Comparison of ENCODE assay signal across 28 cellular contexts in the genomic region with DNA sequence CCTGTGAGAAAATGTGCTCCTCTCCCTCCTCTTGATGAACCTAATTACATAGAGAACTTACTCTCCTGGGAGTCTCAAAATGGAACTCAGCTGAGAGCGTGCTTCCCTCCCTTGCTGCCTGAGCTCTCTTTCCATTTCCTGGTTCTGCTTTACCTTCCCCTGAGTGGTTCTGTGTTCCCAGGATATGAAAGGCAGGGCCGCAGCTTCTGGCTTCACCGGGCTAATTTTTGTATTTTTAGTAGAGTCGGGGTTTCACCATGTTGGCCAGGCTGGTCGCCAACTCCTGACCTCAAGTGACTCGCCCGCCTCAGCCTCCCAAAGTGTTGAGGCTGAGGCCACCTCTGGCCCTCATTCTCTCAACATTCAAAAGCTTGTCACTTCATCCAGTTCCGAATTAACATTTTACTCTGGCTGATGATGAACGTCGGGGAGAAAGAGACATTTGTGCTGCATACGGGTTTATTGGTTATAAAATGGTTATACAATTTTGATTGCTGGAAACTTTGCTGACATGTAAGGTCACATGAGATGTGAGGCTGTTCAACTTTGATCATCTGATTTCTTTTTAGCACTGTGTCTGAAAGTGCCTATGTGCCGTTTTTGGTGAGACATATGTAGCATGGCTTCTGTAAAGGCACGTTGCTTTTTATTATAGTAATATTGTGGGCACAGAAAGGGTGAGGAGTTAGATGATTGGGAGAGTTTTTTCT.
"Had no signal": no experiment of that assay in that cellular context is flagged by ENCODE, and none has a peak within 500 bp of the region (broad histone marks: within the 10 kb centered on the region; RNA-seq: fewer than 3 reads in every experiment).

No MANE protein-coding gene starts in this region.

- H3K27me3 ChIP-seq: esophagus squamous epithelium, gastrocnemius medialis, left lung, right atrium auricular region, suprapubic skin, tibial artery had no signal

- H3K9me3 Mint-ChIP-seq: activated CD4-positive, alpha-beta memory T cell treated with anti-CD3 and anti-CD28 coated beads for 36 hours; activated CD4-positive, alpha-beta T cell treated with anti-CD3 and anti-CD28 coated beads, Interleukin-2, amount 10 ng/mL, durations not matched to agents 24 days and 14 days; activated T-cell treated with anti-CD3 and anti-CD28 coated beads, Interleukin-2, amount 50 U/mL, for 24 hours; activated T-helper 17 cell treated with anti-CD3 and anti-CD28 coated beads, Interleukin-2, amount 50 U/mL, for 72 hours; dendritic cell treated with granulocyte-macrophage colony-stimulating factor and Interleukin-4, amounts not matched to agents 40 ng/mL and 50 ng/mL, for 4 days had no signal

- H3K27ac ChIP-seq: esophagus squamous epithelium, gastrocnemius medialis, left lung, parathyroid adenoma, right atrium auricular region, suprapubic skin, tibial artery, WERI-Rb-1 had no signal

- H3K9me3 ChIP-seq: esophagus squamous epithelium, gastrocnemius medialis, left lung, right atrium auricular region, suprapubic skin, tibial artery had no signal

- H3K4me1 Mint-ChIP-seq: activated T-helper 17 cell treated with anti-CD3 and anti-CD28 coated beads, Interleukin-2, amount 50 U/mL, for 72 hours; stimulated activated naive B cell treated with anti-CD40 and anti-IgM and Interleukin-4, amounts not matched to agents 10 μg/mL and 1 μg/mL and 100 μg/mL, for 72 hours had no signal

- H3K4me1 ChIP-seq: gastrocnemius medialis, parathyroid adenoma, right atrium auricular region, tibial artery had no signal

- H3K4me3 ChIP-seq: esophagus squamous epithelium, gastrocnemius medialis, left lung, right atrium auricular region, suprapubic skin, tibial artery had no signal

- H3K27ac Mint-ChIP-seq: activated CD4-positive, alpha-beta memory T cell treated with anti-CD3 and anti-CD28 coated beads for 36 hours; activated CD4-positive, alpha-beta T cell treated with anti-CD3 and anti-CD28 coated beads, Interleukin-2, amount 10 ng/mL, durations not matched to agents 24 days and 14 days; activated T-cell treated with anti-CD3 and anti-CD28 coated beads, Interleukin-2, amount 50 U/mL, for 24 hours; activated T-helper 17 cell treated with anti-CD3 and anti-CD28 coated beads, Interleukin-2, amount 50 U/mL, for 72 hours; dendritic cell treated with granulocyte-macrophage colony-stimulating factor and Interleukin-4, amounts not matched to agents 40 ng/mL and 50 ng/mL, for 4 days; naive thymus-derived CD4-positive, alpha-beta T cell; stimulated activated naive B cell treated with anti-CD40 and anti-IgM and Interleukin-4, amounts not matched to agents 10 μg/mL and 1 μg/mL and 100 μg/mL, for 72 hours; T-helper 17 cell had no signal

- DNase-seq: activated CD4-positive, alpha-beta memory T cell treated with anti-CD3 and anti-CD28 coated beads for 36 hours; activated CD4-positive, alpha-beta T cell treated with anti-CD3 and anti-CD28 coated beads, Interleukin-2, amount 10 ng/mL, durations not matched to agents 24 days and 14 days; activated CD4-positive, CD25-positive, alpha-beta regulatory T cell treated with anti-CD3 and anti-CD28 coated beads, Interleukin-2, amount 50 U/mL, for 72 hours; activated CD8-positive, alpha-beta memory T cell treated with anti-CD3 and anti-CD28 coated beads, Interleukin-2, amount 50 U/mL, for 48 hours; activated gamma-delta T cell treated with Interleukin-2 at 50 U/mL for 16 hours; activated naive CD4-positive, alpha-beta T cell treated with anti-CD3 and anti-CD28 coated beads, Interleukin-2, amount 50 U/mL, for 16 hours; activated T-cell treated with anti-CD3 and anti-CD28 coated beads, Interleukin-2, amount 50 U/mL, for 24 hours; amniotic stem cell; central memory CD4-positive, alpha-beta T cell; effector CD4-positive, alpha-beta T cell; esophagus squamous epithelium; gastrocnemius medialis; head of caudate nucleus; left lung; naive thymus-derived CD4-positive, alpha-beta T cell; nucleus accumbens; stimulated activated CD4-positive, alpha-beta T cell treated with anti-CD3 and anti-CD28 coated beads, Interleukin-15, amount 100 ng/mL, for 24 hours; stimulated activated CD4-positive, alpha-beta T cell treated with anti-CD3 and anti-CD28 coated beads, Interleukin-2, amount 100 ng/mL, for 24 hours; stimulated activated naive B cell treated with anti-CD40 and anti-IgM and Interleukin-4, amounts not matched to agents 10 μg/mL and 1 μg/mL and 100 μg/mL, for 72 hours; T-helper 17 cell; T1000; tibial artery; WERI-Rb-1 had no signal

- H3K9ac ChIP-seq: parathyroid adenoma had no signal

- H3K4me3 Mint-ChIP-seq: activated CD4-positive, alpha-beta memory T cell treated with anti-CD3 and anti-CD28 coated beads for 36 hours; activated CD4-positive, alpha-beta T cell treated with anti-CD3 and anti-CD28 coated beads, Interleukin-2, amount 10 ng/mL, durations not matched to agents 24 days and 14 days; activated T-cell treated with anti-CD3 and anti-CD28 coated beads, Interleukin-2, amount 50 U/mL, for 24 hours; activated T-helper 17 cell treated with anti-CD3 and anti-CD28 coated beads, Interleukin-2, amount 50 U/mL, for 72 hours; dendritic cell treated with granulocyte-macrophage colony-stimulating factor and Interleukin-4, amounts not matched to agents 40 ng/mL and 50 ng/mL, for 4 days; naive thymus-derived CD4-positive, alpha-beta T cell; stimulated activated naive B cell treated with anti-CD40 and anti-IgM and Interleukin-4, amounts not matched to agents 10 μg/mL and 1 μg/mL and 100 μg/mL, for 72 hours; T-helper 17 cell had no signal

- ATAC-seq: activated T-helper 17 cell treated with anti-CD3 and anti-CD28 coated beads, Interleukin-2, amount 50 U/mL, for 72 hours; gastrocnemius medialis; left lung; naive thymus-derived CD4-positive, alpha-beta T cell; stimulated activated naive B cell treated with anti-CD40 and anti-IgM and Interleukin-4, amounts not matched to agents 10 μg/mL and 1 μg/mL and 100 μg/mL, for 72 hours; T-helper 17 cell had no signal

- H3K36me3 ChIP-seq: esophagus squamous epithelium, gastrocnemius medialis, left lung, right atrium auricular region, suprapubic skin, tibial artery, WERI-Rb-1 had no signal

- H3K36me3 Mint-ChIP-seq: activated CD4-positive, alpha-beta memory T cell treated with anti-CD3 and anti-CD28 coated beads for 36 hours; stimulated activated naive B cell treated with anti-CD40 and anti-IgM and Interleukin-4, amounts not matched to agents 10 μg/mL and 1 μg/mL and 100 μg/mL, for 72 hours had no signal

- H3K27me3 Mint-ChIP-seq: activated CD4-positive, alpha-beta memory T cell treated with anti-CD3 and anti-CD28 coated beads for 36 hours; activated CD4-positive, alpha-beta T cell treated with anti-CD3 and anti-CD28 coated beads, Interleukin-2, amount 10 ng/mL, durations not matched to agents 24 days and 14 days; activated T-cell treated with anti-CD3 and anti-CD28 coated beads, Interleukin-2, amount 50 U/mL, for 24 hours; activated T-helper 17 cell treated with anti-CD3 and anti-CD28 coated beads, Interleukin-2, amount 50 U/mL, for 72 hours; T-helper 17 cell had no signal
